ENCODE assay signal across 2 cellular contexts in genomic region chr5:179992855-179993254, GRCh38.
DNase-seq lines count a peak whose midpoint lies in the region; ATAC-seq, FAIRE-seq and TF ChIP-seq lines count a peak whose summit lies in the region.
"Not testable (repeated sequence)": the region's sequence is repeated elsewhere in the genome, so short reads cannot be mapped to it uniquely, and the experiment has no call there.

No MANE protein-coding gene starts in this region.

- not testable (repeated sequence) for TF ChIP-seq CTCF in HEK293 (tag by site-specific recombination; IDR thresholded peaks at IDR 0.05); K562 (IDR thresholded peaks at IDR 0.05 in 2 of 3, conservative IDR thresholded peaks at IDR 0.05 in 1 of 3; ENCODE audit: insufficient read depth in 2 of 3, low read depth in 1 of 3, low read length in 3 of 3)

- CTCF ChIA-PET in HEK293 (lab: Yijun Ruan, JAX); K562 (lab: Yijun Ruan, JAX; ENCODE audit: low intra/inter-chr PET ratio): not testable (repeated sequence)

- not testable (repeated sequence) for BruUV-seq in K562 (replicated peaks; lab: Mats Ljungman, UMichigan)

- not testable (repeated sequence) for H3K27ac ChIP-seq in HEK293 (ENCODE audit: extremely low read depth, low read depth, low read length); K562 (ENCODE audit: extremely low read depth, low read depth, low read length)

- H3K27me3 ChIP-seq in K562 (ENCODE audit: control insufficient read depth in 2 of 2, insufficient read depth in 2 of 2, low read length in 2 of 2) = not testable (repeated sequence)

- not testable (repeated sequence) for H3K79me2 ChIP-seq in K562 (ENCODE audit: control insufficient read depth, insufficient read depth, low read length)

- DNase-seq in K562 (ENCODE audit: extremely low read depth in 1 of 4, low spot score in 3 of 4) = not testable (repeated sequence)

- TF ChIP-seq POLR2A in K562 (conservative IDR thresholded peaks at IDR 0.05) = not testable (repeated sequence)

- in situ Hi-C loops in K562 (cut with MboI) = not testable (repeated sequence)

- not testable (repeated sequence) for FAIRE-seq in K562 (lab: Jason Lieb, UNC)

- not testable (repeated sequence) for H3K9me1 ChIP-seq in K562 (ENCODE audit: control insufficient read depth, insufficient read depth, low read length)

- H3K4me1 ChIP-seq in HEK293 (ENCODE audit: control insufficient read depth, insufficient read depth, low read length); K562 (replicated peaks in 1 of 2; ENCODE audit: control insufficient read depth in 2 of 2, insufficient read depth in 2 of 2, low read length in 2 of 2): not testable (repeated sequence)

- H4K20me1 ChIP-seq in K562 (replicated peaks; ENCODE audit: control insufficient read depth, insufficient read depth, low read length) = not testable (repeated sequence)

- intact Hi-C loops in K562 (cut with micrococcal nuclease) = not testable (repeated sequence)

- not testable (repeated sequence) for H3K4me3 ChIP-seq in HEK293 (ENCODE audit: low read depth, low read length); K562

- not testable (repeated sequence) for ATAC-seq in K562

- POLR2A ChIA-PET in HEK293 (lab: Yijun Ruan, JAX); K562 (lab: Yijun Ruan, JAX): not testable (repeated sequence)

- not testable (repeated sequence) for H2AFZ ChIP-seq in K562 (ENCODE audit: low read depth, low read length)

- TF ChIP-seq EP300 in K562 (IDR thresholded peaks at IDR 0.05; ENCODE audit: low read length) = not testable (repeated sequence)

- H3K9me3 ChIP-seq in HEK293 (ENCODE audit: control insufficient read depth, insufficient read depth, low read depth, low read length); K562 (replicated peaks; ENCODE audit: control insufficient read depth, insufficient read depth, low read depth, low read length): not testable (repeated sequence)

- not testable (repeated sequence) for TF ChIP-seq RAD21 in K562 (CRISPR knock-in tag; conservative IDR thresholded peaks at IDR 0.05 in 1 of 2, IDR thresholded peaks at IDR 0.05 in 1 of 2)

- not testable (repeated sequence) for H3K36me3 ChIP-seq in HEK293 (ENCODE audit: control insufficient read depth in 2 of 2, insufficient read depth in 1 of 2, low read length in 2 of 2); K562 (ENCODE audit: control insufficient read depth, insufficient read depth, low read length)

- H3K4me2 ChIP-seq in K562 (ENCODE audit: insufficient read depth, low read length) = not testable (repeated sequence)

- H3K9ac ChIP-seq in K562 (ENCODE audit: insufficient read depth in 1 of 2, low read depth in 2 of 2, low read length in 2 of 2) = not testable (repeated sequence)

- 75% methylated on average over 4 of the region's 4 CpGs for WGBS in K562 (ENCODE audit: insufficient coverage, low coverage, missing lambda C conversion rate)

TF ChIP-seq in HEK293, 187 proteins besides CTCF, POLR2A, EP300 and RAD21:
- 0 out of 2 replicates have a peak, but pooled peaks have one; percentile 52 for TF ChIP-seq ZNF280D (tag by site-specific recombination; IDR thresholded peaks at IDR 0.05)
- peak; percentile 94 for TF ChIP-seq ZNF146 (tag by site-specific recombination; IDR thresholded peaks at IDR 0.05)

TF ChIP-seq in K562, 482 proteins besides CTCF, POLR2A, EP300 and RAD21:
- TF ChIP-seq BCOR (IDR thresholded peaks at IDR 0.05) (0 out of 2 replicates have a peak, but pooled peaks have one; percentile 43), CEBPB (tag; IDR thresholded peaks at IDR 0.05) (peak; percentile 40; the same call in 1 of the 2 replicates), ZNF146 (CRISPR knock-in tag; IDR thresholded peaks at IDR 0.05; ENCODE audit: unreplicated experiment) (peak; percentile 62)
